ENCODE assay signal across 20 cellular contexts in the genomic region with DNA sequence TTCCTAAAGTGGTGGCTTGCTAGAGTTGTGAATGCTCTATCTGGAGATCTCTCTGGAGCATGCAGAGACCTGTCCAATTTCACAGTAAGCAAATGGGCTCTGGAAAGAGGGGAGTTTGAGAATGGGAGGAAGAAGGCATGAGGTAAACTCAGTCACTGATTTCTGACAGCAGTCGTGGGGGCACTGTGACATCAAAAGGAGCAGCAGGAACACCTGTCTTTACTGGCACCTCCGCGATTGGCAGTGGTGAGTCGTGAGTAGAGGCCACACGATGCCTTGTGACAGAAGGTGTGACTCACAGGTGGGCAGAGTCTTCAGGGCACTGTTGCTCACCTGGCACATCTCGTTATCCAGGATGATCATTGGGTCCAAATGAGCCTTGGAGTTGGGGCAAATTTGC. TPM values are rescaled to one million over a fixed set of nuclear protein-coding genes. Genes with fewer than 3 reads are reported as not detected.
DNase-seq lines count a peak whose midpoint lies in the region; ATAC-seq, FAIRE-seq and TF ChIP-seq lines count a peak whose summit lies in the region.
"Had no signal": no experiment of that assay in that cellular context is flagged by ENCODE, and none has a peak within 500 bp of the region (broad histone marks: within the 10 kb centered on the region; RNA-seq: fewer than 3 reads in every experiment).

No MANE protein-coding gene starts in this region.

- TF ChIP-seq CTCF in H1 (IDR thresholded peaks at IDR 0.05; ENCODE audit: control extremely low read depth in 1 of 3, insufficient read depth in 1 of 3, low read depth in 1 of 3, low read length in 3 of 3), result no peak
- TF ChIP-seq CTCF in vagina (IDR thresholded peaks at IDR 0.05), result no peak

- no peak overlapping the region for H3K14ac ChIP-seq in H1 (ENCODE audit: insufficient read length)

- POLR2A ChIA-PET in H1 (lab: Charles Lee; ENCODE audit: partially characterized antibody), result no interaction called here

- no peak overlapping the region for H2BK20ac ChIP-seq in H1 (ENCODE audit: low read length)

- H3K23ac ChIP-seq in H1 (ENCODE audit: insufficient read length), result no peak overlapping the region

- H3K18ac ChIP-seq in H1 (ENCODE audit: extremely low read depth, low read length), result no peak overlapping the region

- CTCF ChIA-PET in H1 (lab: Charles Lee; ENCODE audit: partially characterized antibody), result interaction anchor here (0.5 to 2.6 kb wide), 3 partner anchors 16 to 1742 kb away, joined by 3 to 19 read pairs (median 4); no protein-coding TSS in a partner anchor

- 90% methylated on average over 6 of the region's 6 CpGs; no CpG with 5 or more reads in 1 of the 2 experiments for WGBS in H1 (ENCODE audit: extremely low coverage in 1 of 2, insufficient coverage in 1 of 2, insufficient read length in 1 of 2, insufficient replicate concordance in 2 of 2, low coverage in 1 of 2, low lambda C conversion rate in 2 of 2, missing lambda C conversion rate in 1 of 2), 2 experiments

- no peaks in the 10 kb centered on the region; a peak in 1 of 7 replicates for H3K4me1 ChIP-seq in H1 (replicated peaks in 1 of 4; ENCODE audit: control insufficient read depth in 3 of 4, insufficient read depth in 4 of 4, low read length in 3 of 4)
- H3K4me1 ChIP-seq in vagina, result no peaks in the 10 kb centered on the region

- no peak overlapping the region for H3K56ac ChIP-seq in H1 (replicated peaks; ENCODE audit: insufficient read length, low read depth, low read length)

- no peaks in the 10 kb centered on the region for H4K20me1 ChIP-seq in H1 (replicated peaks in 1 of 2; ENCODE audit: control insufficient read depth in 1 of 2, insufficient read depth in 2 of 2, low read length in 2 of 2)

- H3K23me2 ChIP-seq in H1 (ENCODE audit: low read depth, low read length), result no peaks in the 10 kb centered on the region

- ATAC-seq in sciatic nerve, result peak; percentile 32
- ATAC-seq: PC-3 had no signal

- no peak overlapping the region for H4K5ac ChIP-seq in H1 (ENCODE audit: insufficient read length, low read depth, low read length)

- H3K27me3 ChIP-seq in H1 (replicated peaks in 1 of 4; ENCODE audit: control insufficient read depth in 3 of 4, extremely low read depth in 1 of 4, insufficient read depth in 3 of 4, low read length in 3 of 4) (no peaks in the 10 kb centered on the region), vagina (no peaks in the 10 kb centered on the region)

- DNase-seq in DMS 273 (lab: John Stamatoyannopoulos, UW; ENCODE audit: unreplicated experiment), result peak; percentile 63
- no peak for DNase-seq in DMS 273 treated with DMSO at 0.1 percent for 48 hours (lab: John Stamatoyannopoulos, UW)
- DNase-seq in HTR-8/SVneo (ENCODE audit: insufficient read length, low spot score), result no peak
- DNase-seq in H1 (ENCODE audit: low read depth in 1 of 2, low spot score in 2 of 2), result no peak
- no peak for DNase-seq in sciatic nerve (ENCODE audit: low spot score)
- no peak for DNase-seq in activated gamma-delta T cell treated with Interleukin-2 at 50 U/mL for 16 hours
- DNase-seq in iPS-NIHi7 (ENCODE audit: extremely low spot score), result no peak
- DNase-seq in vagina (ENCODE audit: extremely low spot score in 2 of 2), result no peak
- DNase-seq: Calu3; CD4-positive, alpha-beta T cell; DND-41; GM23248; NCI-H1105; NCI-H187 treated with DMSO at 0.1 percent for 48 hours; NCI-H748 treated with DMSO at 0.1 percent for 48 hours; PC-3 had no signal

- H3K9me3 ChIP-seq in H1 (ENCODE audit: insufficient read depth in 2 of 2, low read depth in 1 of 2, low read length in 1 of 2) (peaks cover 0 to 3% of the 10 kb centered on the region in 2 experiments; a peak in 1 of 4 replicates), vagina (no peaks in the 10 kb centered on the region)

- FAIRE-seq in HTR-8/SVneo (lab: Jason Lieb, UNC) (peak; percentile 84), H1 (lab: Jason Lieb, UNC) (no peak)
- FAIRE-seq: G401.6 had no signal

- H4K91ac ChIP-seq in H1 (replicated peaks; ENCODE audit: insufficient read length, low read length), result no peak overlapping the region

- H3K4me2 ChIP-seq in H1 (ENCODE audit: insufficient read depth in 1 of 2, low read depth in 2 of 2, low read length in 2 of 2), result no peak overlapping the region

- no peak overlapping the region for H2AK5ac ChIP-seq in H1 (ENCODE audit: low read depth, low read length)

- no peak overlapping the region for H3K27ac ChIP-seq in H1 (ENCODE audit: low read depth, low read length)
- no peak overlapping the region for H3K27ac ChIP-seq in vagina
- H3K27ac ChIP-seq: 22Rv1, GM23248, RWPE1 had no signal

- no peak overlapping the region for H3K4ac ChIP-seq in H1 (replicated peaks; ENCODE audit: insufficient read length, low read depth, low read length)

- no peak overlapping the region for H2BK120ac ChIP-seq in H1 (replicated peaks; ENCODE audit: low read depth, low read length)

- H3K36me3 ChIP-seq in H1 (ENCODE audit: control insufficient read depth in 2 of 4, insufficient read depth in 4 of 4, low read length in 3 of 4) (no peaks in the 10 kb centered on the region), vagina (no peaks in the 10 kb centered on the region)

- H3K4me3 ChIP-seq in H1 (ENCODE audit: extremely low read depth in 1 of 4, insufficient read depth in 2 of 4, low read depth in 3 of 4, low read length in 4 of 4) (no peak overlapping the region), vagina (no peak overlapping the region)
- H3K4me3 ChIP-seq: GM23248 had no signal

- H2AFZ ChIP-seq in H1 (ENCODE audit: low read length), result 0 out of 2 replicates have a peak overlapping the region, but pooled peaks have one; percentile 10
- H2AFZ ChIP-seq: GM23248 had no signal

- no peaks in the 10 kb centered on the region for H3K79me1 ChIP-seq in H1 (ENCODE audit: low read depth, low read length)

- no peak overlapping the region for H4K8ac ChIP-seq in H1 (ENCODE audit: extremely low read depth, insufficient read depth, low read length)

- H3K9ac ChIP-seq in H1 (replicated peaks in 1 of 4; ENCODE audit: extremely low read depth in 1 of 4, low read depth in 3 of 4, low read length in 3 of 4), result no peak overlapping the region
- H3K9ac ChIP-seq: GM23248 had no signal

- TF ChIP-seq RAD21 in H1 (IDR thresholded peaks at IDR 0.05 in 1 of 2, conservative IDR thresholded peaks at IDR 0.05 in 1 of 2; ENCODE audit: low read depth in 2 of 2, low read length in 2 of 2), result no peak

- no peak for TF ChIP-seq EP300 in H1 (IDR thresholded peaks at IDR 0.05; ENCODE audit: borderline replicate concordance in 1 of 2, low read depth in 2 of 2, low read length in 2 of 2)

- intact Hi-C loops in sciatic nerve (cut with DNase I), result no loop called here
- intact Hi-C loops in vagina (cut with DNase I), result no loop called here

- H2BK12ac ChIP-seq in H1 (ENCODE audit: low read depth, low read length), result no peak overlapping the region

- TF ChIP-seq POLR2A in H1 (IDR thresholded peaks at IDR 0.05; ENCODE audit: control extremely low read depth in 1 of 2, low read depth in 2 of 2, low read length in 2 of 2) (no peak), vagina (IDR thresholded peaks at IDR 0.05) (no peak)

- H2BK15ac ChIP-seq in H1 (ENCODE audit: low read length), result no peak overlapping the region

- H2BK5ac ChIP-seq in H1 (ENCODE audit: low read depth, low read length), result no peak overlapping the region

- no peaks in the 10 kb centered on the region for H3K79me2 ChIP-seq in H1 (ENCODE audit: control insufficient read depth in 1 of 2, insufficient read depth in 2 of 2, low read length in 2 of 2)

RNA-seq across cellular contexts. Expression of a gene that starts 38.8 kb away (rescaled TPM):
- not detected in 2 replicates for total RNA-seq in H1 (2021; fragmentation: NEBNext Ultra II Directional; extraction: Animal tissue kit (Norgen Biotek cat#: 25700))
- 0.03 TPM in 2 replicates for polyA plus RNA-seq in H1 (2011; rRNA removed)
- not detected for polyA plus RNA-seq in H1 (2011; cell fraction: cytosol; rRNA removed)
- not detected for polyA plus RNA-seq in H1 (2011; cell fraction: nucleus; rRNA removed)
- 0.07 TPM in 1 of 4 replicates, not detected in the others for polyA plus RNA-seq in H1 (2012, experiment 1 of 2)
- not detected for polyA plus RNA-seq in H1 (2012, experiment 2 of 2)
- 0.02 TPM for polyA plus RNA-seq in H1 (2013, experiment 1 of 2)
- polyA plus RNA-seq in H1 (2013, experiment 2 of 2), result 0.02 TPM
- polyA minus RNA-seq in H1 (2011; rRNA and poly(A)+ RNA removed), result 0.13 TPM in 1 of 2 replicates, not detected in the other
- polyA minus RNA-seq in H1 (2011; cell fraction: cytosol; rRNA and poly(A)+ RNA removed), result not detected
- not detected for polyA minus RNA-seq in H1 (2011; cell fraction: nucleus; rRNA and poly(A)+ RNA removed)
- total RNA-seq in sciatic nerve, result 71.1 TPM
- total RNA-seq in vagina, result 50.6 TPM
- total RNA-seq: B cell, Calu3 had no signal

Comparison
In these comparisons a context has a peak if more than half of its experiments do, and no peak if none do; other contexts are left out.
1. RNA of a gene that starts 38.8 kb away (total RNA-seq): 71.1 TPM in sciatic nerve (single experiment) and 50.6 TPM in vagina (single experiment); not detected in H1; every median in the first group is over 10 times any median in the second.